8 cellular contexts compared by ENCODE assay signal in the genomic region with DNA sequence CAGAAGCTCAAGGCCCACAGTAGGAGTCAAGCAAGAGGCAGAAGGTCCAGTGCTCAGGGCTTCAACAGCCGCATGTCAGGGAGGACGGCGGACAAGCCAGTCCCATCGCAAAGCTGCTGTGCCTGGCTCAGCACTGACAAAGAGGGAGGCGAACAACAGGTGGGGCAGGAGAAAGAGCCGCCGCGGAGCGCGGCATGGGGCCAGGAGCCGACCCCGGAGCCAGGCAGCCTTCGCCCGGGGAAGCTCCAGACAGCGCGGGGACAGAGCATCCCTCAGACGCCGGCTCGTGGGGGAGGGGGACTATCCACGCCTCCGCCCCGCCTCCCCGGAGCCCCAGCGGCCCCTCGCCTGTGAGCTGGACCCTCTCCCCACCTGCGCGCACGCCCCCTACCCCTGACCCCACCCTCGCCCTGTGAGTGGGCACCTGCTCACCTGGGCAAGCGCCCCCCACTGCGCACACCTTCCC. TPM values are rescaled to one million over a fixed set of nuclear protein-coding genes. Genes with fewer than 3 reads are reported as not detected.
DNase-seq lines count a peak whose midpoint lies in the region; ATAC-seq and TF ChIP-seq lines count a peak whose summit lies in the region.

No MANE protein-coding gene starts in this region.

- DNase-seq in BE2C: peak; percentile 45
- peak; percentile 49 to 55 for DNase-seq in SJCRH30
- DNase-seq in astrocyte of the hippocampus (ENCODE audit: low read depth, low spot score): peak; percentile 39
- DNase-seq in smooth muscle cell (lab: John Stamatoyannopoulos, UW; ENCODE audit: unreplicated experiment): peak; percentile 31

- peak overlapping the region; percentile 17 for H2AFZ ChIP-seq in smooth muscle cell (ENCODE audit: low read depth)

- H3K36me3 ChIP-seq in BE2C (peaks cover 40% of the 10 kb centered on the region), HEK293 (ENCODE audit: control insufficient read depth in 2 of 2, insufficient read depth in 1 of 2, low read length in 2 of 2) (peaks cover 0 to 44% of the 10 kb centered on the region in 2 experiments; a peak in 1 of 3 replicates), SJCRH30 (peaks cover 19% of the 10 kb centered on the region; the same call in 1 of the 2 replicates), smooth muscle cell (ENCODE audit: low read depth) (peaks cover 4% of the 10 kb centered on the region)

- H3K9ac ChIP-seq in smooth muscle cell (ENCODE audit: low read depth): peak overlapping the region; percentile 31

- no peaks in the 10 kb centered on the region for H3K9me3 ChIP-seq in BE2C
- no peaks in the 10 kb centered on the region for H3K9me3 ChIP-seq in HEK293 (ENCODE audit: control insufficient read depth, insufficient read depth, low read depth, low read length)
- H3K9me3 ChIP-seq in SJCRH30 (replicated peaks): 0 out of 2 replicates have a peak, but pooled peaks cover 4% of the 10 kb centered on the region
- no peaks in the 10 kb centered on the region for H3K9me3 ChIP-seq in iPS-18c (ENCODE audit: control insufficient read depth, insufficient read depth, low read length)
- no peaks in the 10 kb centered on the region for H3K9me3 ChIP-seq in smooth muscle cell (replicated peaks; ENCODE audit: low read depth)

- H3K27ac ChIP-seq in HEK293 (ENCODE audit: extremely low read depth, low read depth, low read length): no peak overlapping the region; the same call in 1 of the 2 replicates
- H3K27ac ChIP-seq in SJCRH30: peak overlapping the region; percentile 24
- H3K27ac ChIP-seq in smooth muscle cell (ENCODE audit: low read depth): peak overlapping the region; percentile 50

- POLR2A ChIA-PET in HEK293 (lab: Yijun Ruan, JAX): interaction anchor here (1.1 to 1.7 kb wide), 2 partner anchors 9 to 22 kb away, joined by 3 to 9 read pairs; no protein-coding TSS in a partner anchor

- H3K4me2 ChIP-seq in smooth muscle cell: peak overlapping the region; percentile 92

- CTCF ChIA-PET in HEK293 (lab: Yijun Ruan, JAX): interaction anchor here (1.2 kb wide), 1 partner anchor 327 kb away, joined by 3 read pairs; no protein-coding TSS in a partner anchor

- ATAC-seq in GM21515 (IDR thresholded peaks at IDR 0.05; ENCODE audit: unreplicated experiment): no peak
- no peak for ATAC-seq in HG03457 (IDR thresholded peaks at IDR 0.05; ENCODE audit: unreplicated experiment)

- WGBS in smooth muscle cell (ENCODE audit: low lambda C conversion rate): 0% methylated on average over 22 of the region's 31 CpGs

- H3K79me2 ChIP-seq in smooth muscle cell (ENCODE audit: low read depth): peaks cover 4% of the 10 kb centered on the region

- TF ChIP-seq CTCF in BE2C (IDR thresholded peaks at IDR 0.05; ENCODE audit: low read depth, low read length) (no peak), HEK293 (tag by site-specific recombination; IDR thresholded peaks at IDR 0.05) (no peak), smooth muscle cell (IDR thresholded peaks at IDR 0.05; ENCODE audit: borderline replicate concordance, insufficient read depth, poor library complexity, severe bottlenecking) (no peak)

- H3F3A ChIP-seq in smooth muscle cell (ENCODE audit: low read depth): no peaks in the 10 kb centered on the region

- H3K4me1 ChIP-seq in BE2C (peaks cover 11% of the 10 kb centered on the region), HEK293 (ENCODE audit: control insufficient read depth, insufficient read depth, low read length) (0 out of 2 replicates have a peak, but pooled peaks cover 3% of the 10 kb centered on the region), SJCRH30 (no peaks in the 10 kb centered on the region), smooth muscle cell (ENCODE audit: low read depth) (peaks cover 3% of the 10 kb centered on the region)

- H3K4me3 ChIP-seq in BE2C (ENCODE audit: low read depth, low read length) (peak overlapping the region; percentile 94), HEK293 (ENCODE audit: low read depth, low read length) (peak overlapping the region; percentile 81), SJCRH30 (peak overlapping the region; percentile 69), iPS-18c (ENCODE audit: insufficient read depth, low read depth, low read length) (peak overlapping the region; percentile 78), smooth muscle cell (peak overlapping the region; percentile 70)

- H3K27me3 ChIP-seq in BE2C (no peaks in the 10 kb centered on the region), SJCRH30 (no peaks in the 10 kb centered on the region), smooth muscle cell (ENCODE audit: low read depth) (no peaks in the 10 kb centered on the region)

- peaks cover 10% of the 10 kb centered on the region for H4K20me1 ChIP-seq in smooth muscle cell (ENCODE audit: low read depth)

TF ChIP-seq in HEK293, 187 proteins besides CTCF, POLR2A, EP300 and RAD21:
- TF ChIP-seq SETDB1 (IDR thresholded peaks at IDR 0.05; ENCODE audit: insufficient read length, low read length) (no peak), SCRT1 (tag by site-specific recombination; IDR thresholded peaks at IDR 0.05; ENCODE audit: borderline replicate concordance) (peak; percentile 68; the same call in 1 of the 2 replicates), SCRT2 (tag by site-specific recombination; IDR thresholded peaks at IDR 0.05) (peak; percentile 97), ZNF335 (tag by site-specific recombination; conservative IDR thresholded peaks at IDR 0.05) (peak; percentile 48), KLF9 (tag by site-specific recombination; IDR thresholded peaks at IDR 0.05; ENCODE audit: low read depth) (peak; percentile 24; the same call in 1 of the 2 replicates), KLF7 (tag by site-specific recombination; IDR thresholded peaks at IDR 0.05; ENCODE audit: borderline replicate concordance) (no peak), ZBTB17 (tag by site-specific recombination; IDR thresholded peaks at IDR 0.05) (no peak), ZNF501 (tag by site-specific recombination; IDR thresholded peaks at IDR 0.05) (peak; percentile 27; the same call in 1 of the 2 replicates), ZNF544 (tag by site-specific recombination; IDR thresholded peaks at IDR 0.05) (no peak)
- TF ChIP-seq, protein P1, sequence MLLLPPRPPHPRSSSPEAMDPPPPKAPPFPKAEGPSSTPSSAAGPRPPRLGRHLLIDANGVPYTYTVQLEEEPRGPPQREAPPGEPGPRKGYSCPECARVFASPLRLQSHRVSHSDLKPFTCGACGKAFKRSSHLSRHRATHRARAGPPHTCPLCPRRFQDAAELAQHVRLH (tag by site-specific recombination; IDR thresholded peaks at IDR 0.05): no peak
TF ChIP-seq in HEK293: peak in this region for 5.

RNA-seq across cellular contexts. Expression of a gene that starts 0.4 kb away (rescaled TPM):
- polyA plus RNA-seq in BE2C (2012; ENCODE audit: insufficient read depth, insufficient read length, low read depth): 86.6 TPM
- total RNA-seq in SJCRH30 (2014; rRNA removed; shearing (Covaris generic)): 40.1 and 42.8 TPM in 2 replicates
- 50.1 and 65.9 TPM in 2 replicates for total RNA-seq in smooth muscle cell
- 81.0 and 99.1 TPM in 2 replicates for polyA plus RNA-seq in smooth muscle cell

RNA-seq across cellular contexts. Expression of a gene that starts 5.2 kb away (rescaled TPM):
- polyA plus RNA-seq in BE2C (2012; ENCODE audit: insufficient read depth, insufficient read length, low read depth): 3.7 TPM
- total RNA-seq in SJCRH30 (2014; rRNA removed; shearing (Covaris generic)): 17.8 and 18.0 TPM in 2 replicates
- total RNA-seq in smooth muscle cell: 30.2 and 45.4 TPM in 2 replicates
- 33.8 and 41.2 TPM in 2 replicates for polyA plus RNA-seq in smooth muscle cell
